In genomic region chr14:87690076-87690661, GRCh38 we compare ENCODE assay signal across 1 cellular context.
TF ChIP-seq lines count a peak whose summit lies in the region.

No MANE protein-coding gene starts in this region.

TF ChIP-seq in WTC11, 78 proteins besides CTCF, POLR2A, EP300 and RAD21 (continued from another document):
- TF ChIP-seq ZNF512 (CRISPR knock-in tag; IDR thresholded peaks at IDR 0.05; ENCODE audit: borderline replicate concordance) (no peak), NFYB (CRISPR knock-in tag; conservative IDR thresholded peaks at IDR 0.05; ENCODE audit: low read depth) (no peak), OVOL2 (CRISPR knock-in tag; IDR thresholded peaks at IDR 0.05; ENCODE audit: borderline replicate concordance) (no peak), E2F5 (CRISPR knock-in tag; IDR thresholded peaks at IDR 0.05) (no peak), ZNF232 (CRISPR knock-in tag; IDR thresholded peaks at IDR 0.05) (no peak), TEAD4 (CRISPR knock-in tag; IDR thresholded peaks at IDR 0.05) (no peak), SP1 (CRISPR knock-in tag; conservative IDR thresholded peaks at IDR 0.05) (no peak)
